ENCODE assay signal across 12 cellular contexts in the genomic region with DNA sequence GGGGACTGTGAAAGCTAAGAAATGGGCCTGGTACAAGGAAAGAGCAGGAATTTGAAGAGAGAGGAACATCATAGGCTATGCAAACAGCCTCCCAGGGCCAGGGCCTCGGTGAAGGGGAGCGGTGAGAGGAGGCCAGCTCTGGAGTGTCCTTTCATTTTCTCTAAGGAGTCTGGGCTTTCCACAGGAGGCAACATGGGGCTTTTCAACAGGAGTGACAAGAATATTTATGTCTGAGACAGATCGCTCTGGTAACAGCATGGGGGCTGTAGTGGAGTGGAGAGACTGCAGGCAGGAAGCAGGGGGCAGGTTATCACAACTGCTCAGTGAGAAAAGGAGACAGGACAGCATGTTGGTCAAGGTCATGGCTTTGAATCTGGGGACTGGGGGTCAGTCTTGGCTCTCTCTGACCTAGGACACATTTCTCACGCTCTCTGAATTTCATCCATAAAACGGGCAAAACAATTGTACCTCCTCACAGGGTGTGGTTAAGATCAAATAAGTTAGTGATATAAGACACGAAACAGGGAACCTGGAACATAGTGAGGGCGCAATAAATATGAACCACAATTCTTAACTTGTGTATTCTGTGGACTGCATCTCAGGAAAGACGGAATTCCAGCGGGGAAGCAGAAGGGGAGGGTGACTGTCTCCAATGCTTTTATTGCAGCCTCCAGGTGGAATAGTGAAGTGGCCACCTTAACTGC. TPM values are rescaled to one million over a fixed set of nuclear protein-coding genes. Genes with fewer than 3 reads are reported as not detected.
DNase-seq lines count a peak whose midpoint lies in the region; ATAC-seq and TF ChIP-seq lines count a peak whose summit lies in the region.
"Had no signal": no experiment of that assay in that cellular context is flagged by ENCODE, and none has a peak within 500 bp of the region (broad histone marks: within the 10 kb centered on the region; RNA-seq: fewer than 3 reads in every experiment).

No MANE protein-coding gene starts in this region.

- H3K27me3 ChIP-seq in AG04450 (ENCODE audit: control insufficient read depth, insufficient read depth, low read length): no peaks in the 10 kb centered on the region
- no peaks in the 10 kb centered on the region for H3K27me3 ChIP-seq in PC-3 (ENCODE audit: low read length)
- no peaks in the 10 kb centered on the region for H3K27me3 ChIP-seq in ectodermal cell (ENCODE audit: control insufficient read depth, insufficient read depth, low read length, poor library complexity, severe bottlenecking)

- DNase-seq in AG04450 (ENCODE audit: low read depth, low spot score) (no peak), PC-3 (no peak), superior temporal gyrus (ENCODE audit: extremely low spot score) (no peak), NCI-H1092 (lab: John Stamatoyannopoulos, UW) (no peak)
- DNase-seq: anterior cingulate cortex; stimulated activated CD8-positive, alpha-beta memory T cell treated with anti-CD3 and anti-CD28 coated beads, Interleukin-4, amount 100 ng/mL, for 48 hours had no signal

- H3K9ac ChIP-seq in PC-3 (ENCODE audit: low read length): peak overlapping the region; percentile 14; the same call in 1 of the 2 replicates
- H3K9ac ChIP-seq: KMS-11 had no signal

- no TSS peak for BruUV-seq in PC-3 (replicated peaks; lab: Mats Ljungman, UMichigan)

- peak overlapping the region; percentile 92 to 93 (median 93) for H3K27ac Mint-ChIP-seq in nephron

- H2AFZ ChIP-seq in PC-3 (ENCODE audit: low read length): no peak overlapping the region

- POLR2A ChIA-PET in AG04450 (lab: Yijun Ruan, JAX) (interaction anchor here (1.3 kb wide), 1 partner anchor 13 kb away, joined by 5 read pairs; no protein-coding TSS in a partner anchor), PC-3 (lab: Charles Lee; ENCODE audit: unreplicated experiment) (interaction anchor here (0.6 kb wide), 1 partner anchor 50 kb away, joined by 3 read pairs; the partner anchor contains the start of genes DRC3 and TOM1L2)

- H3K9me2 ChIP-seq in PC-3 (replicated peaks; ENCODE audit: low read length): no peaks in the 10 kb centered on the region

- H3K36me3 ChIP-seq in PC-3 (ENCODE audit: low read depth, low read length) (no peaks in the 10 kb centered on the region), ectodermal cell (ENCODE audit: control insufficient read depth, insufficient read depth, low read length) (no peaks in the 10 kb centered on the region)

- ATAC-seq in PC-3: no peak
- ATAC-seq in HG03354 (IDR thresholded peaks at IDR 0.05; ENCODE audit: poor library complexity, severe bottlenecking, unreplicated experiment): no peak
- ATAC-seq in GM18861 (IDR thresholded peaks at IDR 0.05; ENCODE audit: unreplicated experiment): no peak

- peak overlapping the region; percentile 3 to 58 (median 7) for H3K4me3 Mint-ChIP-seq in nephron

- no peak for TF ChIP-seq CTCF in AG04450 (IDR thresholded peaks at IDR 0.05; ENCODE audit: low read depth, low read length)
- TF ChIP-seq CTCF in PC-3 (conservative IDR thresholded peaks at IDR 0.05; ENCODE audit: low read depth, low read length): no peak
- TF ChIP-seq CTCF in nephron (IDR thresholded peaks at IDR 0.05; ENCODE audit: unreplicated experiment in 3 of 3): no peak

- H3K4me1 ChIP-seq in PC-3 (ENCODE audit: insufficient read depth, low read length) (peaks cover 48% of the 10 kb centered on the region), ectodermal cell (ENCODE audit: control insufficient read depth, insufficient read depth, low read length) (peaks cover 29% of the 10 kb centered on the region)

- peak overlapping the region; percentile 42 for H3K4me2 ChIP-seq in PC-3 (ENCODE audit: low read length)
- H3K4me2 ChIP-seq: KMS-11 had no signal

- 78 to 79% methylated on average over 9 of the region's 9 CpGs for WGBS in ectodermal cell, 2 experiments

- peaks cover 43% of the 10 kb centered on the region for H3K4me1 Mint-ChIP-seq in nephron

- H3K36me3 Mint-ChIP-seq in nephron (ENCODE audit: low read depth): no peaks in the 10 kb centered on the region

- CTCF ChIA-PET in AG04450 (lab: Charles Lee) (interaction anchor here (1.3 kb wide), 1 partner anchor 14 kb away, joined by 6 read pairs; no protein-coding TSS in a partner anchor), PC-3 (lab: Charles Lee) (interaction anchor here (1.2 to 1.4 kb wide), 2 partner anchors 36 to 111 kb away, joined by 3 to 6 read pairs; no protein-coding TSS in a partner anchor)

- peak overlapping the region; percentile 92 for H3K27ac ChIP-seq in AG04450 (ENCODE audit: low read depth, low read length)
- peak overlapping the region; percentile 86 for H3K27ac ChIP-seq in PC-3 (ENCODE audit: low read length)
- H3K27ac ChIP-seq in ectodermal cell (ENCODE audit: insufficient read depth, low read depth, low read length, poor library complexity, severe bottlenecking): peak overlapping the region; percentile 18
- H3K27ac ChIP-seq: KMS-11 had no signal

- H3K9me3 Mint-ChIP-seq in nephron: no peaks in the 10 kb centered on the region

- peaks cover 6% of the 10 kb centered on the region for H3F3A ChIP-seq in PC-3 (ENCODE audit: low read length, unreplicated experiment)

- H3K27me3 Mint-ChIP-seq in nephron (ENCODE audit: low read depth): no peaks in the 10 kb centered on the region

- H3K4me3 ChIP-seq in AG04450 (ENCODE audit: low read depth, low read length) (no peak overlapping the region), PC-3 (ENCODE audit: low read length) (no peak overlapping the region), ectodermal cell (ENCODE audit: insufficient read depth, low read depth, low read length) (no peak overlapping the region)

- H3K79me2 ChIP-seq in PC-3 (ENCODE audit: low read length): peaks cover 80% of the 10 kb centered on the region

- no peaks in the 10 kb centered on the region for H4K20me1 ChIP-seq in PC-3 (ENCODE audit: low read length)

- no peaks in the 10 kb centered on the region for H3K9me3 ChIP-seq in AG04450 (ENCODE audit: control insufficient read depth, insufficient read depth, low read length)
- no peaks in the 10 kb centered on the region for H3K9me3 ChIP-seq in PC-3 (ENCODE audit: low read length)
- H3K9me3 ChIP-seq in ectodermal cell (ENCODE audit: control insufficient read depth, low read length): no peaks in the 10 kb centered on the region

- intact Hi-C loops in PC-3 (cut with micrococcal nuclease): loop anchor here (5.0 kb wide), 1 partner anchor 35 kb away; no protein-coding TSS in a partner anchor

RNA-seq across cellular contexts. Expression of gene TOM1L2, which starts 49.9 kb away (rescaled TPM):
- 24.1 and 25.5 TPM in 2 replicates for polyA plus RNA-seq in AG04450 (2011; rRNA removed)
- 34.5 and 37.5 TPM in 2 replicates for polyA minus RNA-seq in AG04450 (2011; rRNA and poly(A)+ RNA removed)
- total RNA-seq in PC-3 (2014; rRNA removed): 53.3 and 77.1 TPM in 2 replicates
- polyA plus RNA-seq in ectodermal cell (2013, experiment 1 of 4): 10.4 TPM
- 11.6 TPM for polyA plus RNA-seq in ectodermal cell (2013, experiment 2 of 4)
- polyA plus RNA-seq in ectodermal cell (2013, experiment 3 of 4): 10.7 TPM
- 10.6 TPM for polyA plus RNA-seq in ectodermal cell (2013, experiment 4 of 4)

RNA-seq across cellular contexts. Expression of gene DRC3, which starts 50.3 kb away (rescaled TPM):
- 0.52 and 0.77 TPM in 2 replicates for polyA plus RNA-seq in AG04450 (2011; rRNA removed)
- polyA minus RNA-seq in AG04450 (2011; rRNA and poly(A)+ RNA removed): 0.43 and 1.6 TPM in 2 replicates
- total RNA-seq in PC-3 (2014; rRNA removed): 1.9 and 2.2 TPM in 2 replicates
- polyA plus RNA-seq in ectodermal cell (2013, experiment 1 of 4): 2.6 TPM
- polyA plus RNA-seq in ectodermal cell (2013, experiment 2 of 4): 2.7 TPM
- 1.7 TPM for polyA plus RNA-seq in ectodermal cell (2013, experiment 3 of 4)
- 3.3 TPM for polyA plus RNA-seq in ectodermal cell (2013, experiment 4 of 4)
- total RNA-seq: T-helper 2 cell treated with Interferon-gamma antibody and Interleukin-4, amounts not matched to agents 100 ng/mL and 5 ng/mL, for 36 hours had no signal

Comparison
In these comparisons a context has a peak if more than half of its experiments do, and no peak if none do; other contexts are left out.
1. H3K27ac ChIP-seq: peak in every context shown above with its lines; median percentile 92 in AG04450; 86 in PC-3; 18 in ectodermal cell.